8 cellular contexts compared by ENCODE assay signal in the genomic region with DNA sequence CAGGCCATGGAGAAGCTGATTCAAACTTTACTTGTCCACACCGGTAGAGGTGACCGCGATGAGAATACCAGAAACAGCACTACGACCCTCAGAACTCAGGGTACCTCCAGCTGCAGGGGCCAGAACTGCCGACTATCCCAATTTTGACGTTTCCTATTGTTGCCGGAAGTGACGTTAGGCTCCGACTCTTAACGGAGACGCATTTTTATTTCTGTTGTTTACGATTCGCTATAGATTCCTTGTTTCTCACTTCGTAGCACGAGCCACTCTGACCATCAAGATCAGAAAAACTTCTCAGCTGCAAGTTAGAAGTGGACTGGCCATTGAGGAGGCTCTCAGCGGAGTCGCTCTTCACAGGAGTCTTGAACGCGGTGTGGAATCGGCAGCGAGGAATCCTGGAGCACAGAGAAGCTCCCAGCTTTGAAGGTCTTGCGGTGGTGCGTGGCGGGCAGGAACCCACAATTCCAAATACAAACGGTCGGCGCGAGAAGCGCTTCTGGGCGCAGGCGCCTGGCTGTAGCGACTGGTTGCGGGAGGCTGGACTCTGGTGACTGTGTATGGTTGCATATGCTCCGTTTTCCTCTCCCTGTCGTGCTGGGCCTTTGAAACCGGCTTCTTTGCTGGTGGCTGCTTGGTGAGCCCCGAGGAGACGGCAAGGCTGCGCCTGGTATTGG. TPM values are rescaled to one million over a fixed set of nuclear protein-coding genes. Genes with fewer than 3 reads are reported as not detected.
DNase-seq lines count a peak whose midpoint lies in the region; ATAC-seq and TF ChIP-seq lines count a peak whose summit lies in the region.

A gene with protein sequence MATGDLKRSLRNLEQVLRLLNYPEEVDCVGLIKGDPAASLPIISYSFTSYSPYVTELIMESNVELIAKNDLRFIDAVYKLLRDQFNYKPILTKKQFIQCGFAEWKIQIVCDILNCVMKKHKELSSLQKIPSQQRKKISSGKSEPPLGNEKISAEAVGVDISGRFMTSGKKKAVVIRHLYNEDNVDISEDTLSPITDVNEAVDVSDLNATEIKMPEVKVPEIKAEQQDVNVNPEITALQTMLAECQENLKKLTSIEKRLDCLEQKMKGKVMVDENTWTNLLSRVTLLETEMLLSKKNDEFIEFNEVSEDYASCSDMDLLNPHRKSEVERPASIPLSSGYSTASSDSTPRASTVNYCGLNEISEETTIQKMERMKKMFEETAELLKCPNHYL (plus strand): TSS at position 405 of the 674 bp plus-strand sequence. CDS start 15,211 bp downstream, outside the sequence.
A gene with protein sequence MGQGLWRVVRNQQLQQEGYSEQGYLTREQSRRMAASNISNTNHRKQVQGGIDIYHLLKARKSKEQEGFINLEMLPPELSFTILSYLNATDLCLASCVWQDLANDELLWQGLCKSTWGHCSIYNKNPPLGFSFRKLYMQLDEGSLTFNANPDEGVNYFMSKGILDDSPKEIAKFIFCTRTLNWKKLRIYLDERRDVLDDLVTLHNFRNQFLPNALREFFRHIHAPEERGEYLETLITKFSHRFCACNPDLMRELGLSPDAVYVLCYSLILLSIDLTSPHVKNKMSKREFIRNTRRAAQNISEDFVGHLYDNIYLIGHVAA (minus strand): TSS at position 161 of the 674 bp plus-strand sequence. CDS start 20,575 bp downstream, outside the sequence.

- H3K27ac Mint-ChIP-seq in activated CD4-positive, alpha-beta T cell treated with anti-CD3 and anti-CD28 coated beads for 36 hours: peak within 1 kb of the TSS; percentile 100

- POLR2A ChIA-PET in activated CD4-positive, alpha-beta T cell treated with anti-CD3 and anti-CD28 coated beads for 36 hours (lab: Charles Lee): interaction anchor here (0.5 kb wide), 1 partner anchor 949 kb away, joined by 3 read pairs; a partner anchor contains a TSS

- DNase-seq in AG09309 (ENCODE audit: low read depth) (no peak), NCI-H446 (lab: John Stamatoyannopoulos, UW) (peak; percentile 66 to 80), choroid plexus epithelial cell (ENCODE audit: low read depth) (peak; percentile 81)
- DNase-seq in activated CD4-positive, alpha-beta T cell treated with anti-CD3 and anti-CD28 coated beads for 36 hours: peak; percentile 72
- DNase-seq in stimulated activated CD4-positive, alpha-beta T cell treated with anti-CD3 and anti-CD28 coated beads, Interleukin-1b, Interleukin-23, amount 100 ng/mL, for 24 hours (ENCODE audit: low read depth in 4 of 4, low spot score in 1 of 4): peak; percentile 28 to 38 (median 32)

- intact Hi-C loops in activated CD4-positive, alpha-beta T cell treated with anti-CD3 and anti-CD28 coated beads for 36 hours (cut with DNase I, micrococcal nuclease): loop anchor here (1.0 to 10.0 kb wide), 7 partner anchors 779 to 1911 kb away; a partner anchor contains a TSS

- peaks cover 63% of the 10 kb centered on the region for H3K4me1 Mint-ChIP-seq in activated CD4-positive, alpha-beta T cell treated with anti-CD3 and anti-CD28 coated beads for 36 hours

- H3K36me3 Mint-ChIP-seq in activated CD4-positive, alpha-beta T cell treated with anti-CD3 and anti-CD28 coated beads for 36 hours (ENCODE audit: low read depth): peaks cover 18% of the 10 kb centered on the region

- H3K4me3 ChIP-seq in AG09309 (ENCODE audit: control insufficient read depth, low read depth, low read length) (peak within 1 kb of the TSS; percentile 65), choroid plexus epithelial cell (ENCODE audit: low read depth, low read length) (peak within 1 kb of the TSS; percentile 92)

- TF ChIP-seq CTCF in AG09309 (IDR thresholded peaks at IDR 0.05; ENCODE audit: control insufficient read depth, insufficient read depth, low read depth, low read length, missing control alignments) (no peak), choroid plexus epithelial cell (conservative IDR thresholded peaks at IDR 0.05; ENCODE audit: low read depth, low read length) (no peak)

- CTCF ChIA-PET in activated CD4-positive, alpha-beta T cell treated with anti-CD3 and anti-CD28 coated beads for 36 hours (lab: Charles Lee): interaction anchor here (1.0 kb wide), 1 partner anchor 778 kb away, joined by 3 read pairs; no protein-coding TSS in a partner anchor

- H3K27me3 Mint-ChIP-seq in activated CD4-positive, alpha-beta T cell treated with anti-CD3 and anti-CD28 coated beads for 36 hours: no peaks in the 10 kb centered on the region

- ATAC-seq in GM18907 (IDR thresholded peaks at IDR 0.05; ENCODE audit: unreplicated experiment): peak; percentile 71
- ATAC-seq in HG03175 (IDR thresholded peaks at IDR 0.05; ENCODE audit: unreplicated experiment): peak; percentile 60
- ATAC-seq in activated CD4-positive, alpha-beta T cell treated with anti-CD3 and anti-CD28 coated beads for 36 hours: peak; percentile 68

- peak within 1 kb of the TSS; percentile 99 for H3K27ac ChIP-seq in layer of hippocampus (ENCODE audit: low read depth, low read length)

- H3K27me3 ChIP-seq in layer of hippocampus (ENCODE audit: control insufficient read depth, insufficient read depth, low read length): no peaks in the 10 kb centered on the region

- H3K9me3 Mint-ChIP-seq in activated CD4-positive, alpha-beta T cell treated with anti-CD3 and anti-CD28 coated beads for 36 hours (ENCODE audit: low read depth): no peaks in the 10 kb centered on the region

- peak within 1 kb of the TSS; percentile 98 for H3K4me3 Mint-ChIP-seq in activated CD4-positive, alpha-beta T cell treated with anti-CD3 and anti-CD28 coated beads for 36 hours

RNA-seq across cellular contexts. Expression of the first gene that starts in this region (rescaled TPM):
- total RNA-seq in activated CD4-positive, alpha-beta T cell treated with anti-CD3 and anti-CD28 coated beads for 36 hours: 10 to 100 TPM; 20.1 to 30.1 TPM

RNA-seq across cellular contexts. Expression of the second gene that starts in this region (rescaled TPM):
- 10 to 100 TPM; 17.7 to 18.9 TPM for total RNA-seq in activated CD4-positive, alpha-beta T cell treated with anti-CD3 and anti-CD28 coated beads for 36 hours
